ENCODE assay signal across 14 cellular contexts in genomic region chr10:118447478-118447877, GRCh38.
A peak's percentile ranks its signal among the peaks of the same experiment; 100 is the strongest.
DNase-seq lines count a peak whose midpoint lies in the region; ATAC-seq and TF ChIP-seq lines count a peak whose summit lies in the region.
"Had no signal": no experiment of that assay in that cellular context is flagged by ENCODE, and none has a peak within 500 bp of the region (broad histone marks: within the 10 kb centered on the region; RNA-seq: fewer than 3 reads in every experiment).

No MANE protein-coding gene starts in this region.

- H3K36me3 Mint-ChIP-seq in naive thymus-derived CD8-positive, alpha-beta T cell = peaks cover 0 to 9% (median 0%) of the 10 kb centered on the region in 3 donors
- no peaks in the 10 kb centered on the region for H3K36me3 Mint-ChIP-seq in activated T-helper 17 cell treated with anti-CD3 and anti-CD28 coated beads, Interleukin-2, amount 50 U/mL, for 72 hours (ENCODE audit: low read depth)
- H3K36me3 Mint-ChIP-seq: CD14-positive monocyte had no signal

- POLR2A ChIA-PET in RWPE1 (lab: Yijun Ruan, JAX; ENCODE audit: low non-redundant PET) = no interaction called here
- POLR2A ChIA-PET in naive thymus-derived CD8-positive, alpha-beta T cell (lab: Charles Lee) = no interaction called here

- no peak overlapping the region for H3K4me3 ChIP-seq in fibroblast of villous mesenchyme (ENCODE audit: low read depth, low read length)
- H3K4me3 ChIP-seq: ascending aorta had no signal

- H3K9me3 Mint-ChIP-seq in naive thymus-derived CD8-positive, alpha-beta T cell = peaks cover 0 to 18% (median 9%) of the 10 kb centered on the region in 9 donors
- peaks cover 8% of the 10 kb centered on the region for H3K9me3 Mint-ChIP-seq in activated T-helper 17 cell treated with anti-CD3 and anti-CD28 coated beads, Interleukin-2, amount 50 U/mL, for 72 hours

- DNase-seq in EH (ENCODE audit: low read depth) = peak; percentile 58
- DNase-seq in RWPE1 (ENCODE audit: low spot score) = peak; percentile 21
- peak; percentile 4 for DNase-seq in fibroblast of villous mesenchyme (ENCODE audit: low read depth)
- peak in 7 of 10 donors; percentile 10 to 78 (median 20) for DNase-seq in posterior cingulate gyrus
- no peak for DNase-seq in naive thymus-derived CD8-positive, alpha-beta T cell
- DNase-seq: activated CD8-positive, alpha-beta memory T cell treated with anti-CD3 and anti-CD28 coated beads, Interleukin-2, amount 50 U/mL, for 4 hours; Karpas-422; nephron progenitor cell; stimulated activated CD8-positive, alpha-beta memory T cell treated with anti-CD3 and anti-CD28 coated beads, Interleukin-4, amount 100 ng/mL, for 48 hours had no signal

- no peak for TF ChIP-seq CTCF in RWPE1 (conservative IDR thresholded peaks at IDR 0.05; ENCODE audit: low read depth)
- TF ChIP-seq CTCF in fibroblast of villous mesenchyme (IDR thresholded peaks at IDR 0.05; ENCODE audit: insufficient read depth, low read depth, low read length) = no peak

- H3K4me1 Mint-ChIP-seq in naive thymus-derived CD8-positive, alpha-beta T cell = no peaks in the 10 kb centered on the region
- no peaks in the 10 kb centered on the region for H3K4me1 Mint-ChIP-seq in activated T-helper 17 cell treated with anti-CD3 and anti-CD28 coated beads, Interleukin-2, amount 50 U/mL, for 72 hours
- H3K4me1 Mint-ChIP-seq: CD14-positive monocyte had no signal

- ATAC-seq in HG02571 (IDR thresholded peaks at IDR 0.05; ENCODE audit: unreplicated experiment) (no peak), GM19452 (IDR thresholded peaks at IDR 0.05; ENCODE audit: unreplicated experiment) (no peak)
- ATAC-seq in naive thymus-derived CD8-positive, alpha-beta T cell = no peak
- ATAC-seq in activated T-helper 17 cell treated with anti-CD3 and anti-CD28 coated beads, Interleukin-2, amount 50 U/mL, for 72 hours (replicated peaks) = no peak

- no peak overlapping the region for H3K27ac ChIP-seq in RWPE1
- H3K27ac ChIP-seq: ascending aorta had no signal

- peaks cover 17 to 48% (median 26%) of the 10 kb centered on the region in 5 donors for H3K27me3 Mint-ChIP-seq in naive thymus-derived CD8-positive, alpha-beta T cell
- peaks cover 27% of the 10 kb centered on the region for H3K27me3 Mint-ChIP-seq in activated T-helper 17 cell treated with anti-CD3 and anti-CD28 coated beads, Interleukin-2, amount 50 U/mL, for 72 hours

- H3K27ac Mint-ChIP-seq in naive thymus-derived CD8-positive, alpha-beta T cell = no peak overlapping the region
- no peak overlapping the region for H3K27ac Mint-ChIP-seq in activated T-helper 17 cell treated with anti-CD3 and anti-CD28 coated beads, Interleukin-2, amount 50 U/mL, for 72 hours
- H3K27ac Mint-ChIP-seq: CD14-positive monocyte, nephron progenitor cell had no signal

- intact Hi-C loops in posterior cingulate gyrus (cut with DNase I) = no loop called here

- no peak overlapping the region for H3K4me3 Mint-ChIP-seq in naive thymus-derived CD8-positive, alpha-beta T cell
- no peak overlapping the region for H3K4me3 Mint-ChIP-seq in activated T-helper 17 cell treated with anti-CD3 and anti-CD28 coated beads, Interleukin-2, amount 50 U/mL, for 72 hours
- H3K4me3 Mint-ChIP-seq: CD14-positive monocyte, nephron progenitor cell had no signal

- CTCF ChIA-PET in RWPE1 (lab: Yijun Ruan, JAX) = interaction anchor here (2.6 kb wide), 1 partner anchor 12 kb away, joined by 13 read pairs; no protein-coding TSS in a partner anchor

Comparison
In these comparisons a context has a peak if more than half of its experiments do, and no peak if none do; other contexts are left out.
1. DNase-seq: peak in EH (single experiment), RWPE1 (single experiment), fibroblast of villous mesenchyme (single experiment) and posterior cingulate gyrus (7 of 10); none in naive thymus-derived CD8-positive, alpha-beta T cell (0 of 10).